1 cellular context compared by ENCODE assay signal in the genomic region with DNA sequence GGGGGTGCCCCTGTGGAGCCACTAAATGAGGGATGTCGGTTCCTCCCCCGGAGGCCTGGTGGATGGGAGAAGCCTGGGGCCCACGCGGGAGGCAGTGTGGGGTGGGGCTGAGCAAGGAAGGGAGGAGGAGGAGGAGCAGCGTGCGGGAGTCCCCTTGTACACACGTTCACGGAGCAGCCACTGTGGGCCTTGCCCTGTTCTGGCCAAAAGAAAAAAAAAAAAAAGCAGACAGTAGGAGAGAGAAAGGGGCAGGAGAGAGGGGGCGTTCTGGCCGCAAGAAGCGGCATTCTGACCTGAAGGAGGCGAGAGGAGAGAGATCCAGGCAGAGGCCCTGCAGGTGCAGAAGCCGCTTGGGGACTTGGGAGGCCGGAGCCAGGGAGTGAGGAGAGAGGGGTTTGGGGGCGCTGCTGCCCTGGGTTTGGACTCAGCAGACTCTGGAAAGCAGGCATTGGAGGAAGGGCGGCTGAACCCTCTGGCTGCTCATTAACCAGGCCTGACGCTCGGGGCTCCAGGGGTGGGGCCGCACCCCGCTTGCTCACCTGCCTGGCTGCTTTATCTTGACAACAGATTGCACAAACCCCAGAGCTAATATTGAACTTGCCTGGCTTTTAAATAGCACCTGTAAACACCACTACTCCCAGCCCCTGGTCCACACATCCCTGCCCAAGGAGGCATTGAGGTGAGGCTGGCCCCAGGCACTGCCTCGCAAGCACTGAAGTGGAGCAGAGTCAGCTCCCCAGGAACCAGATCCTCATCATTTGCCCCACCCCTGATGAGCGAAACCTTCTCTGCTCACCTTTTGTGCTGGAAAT.
TF ChIP-seq lines count a peak whose summit lies in the region.

No MANE protein-coding gene starts in this region.

TF ChIP-seq in HEK293, 187 proteins besides CTCF, POLR2A, EP300 and RAD21 (continued from another document):
- TF ChIP-seq ZBTB26 (tag by site-specific recombination; optimal IDR thresholded peaks at IDR 0.05) (no peak), REPIN1 (tag by site-specific recombination; IDR thresholded peaks at IDR 0.05; ENCODE audit: low read depth) (no peak), KLF1 (tag by site-specific recombination; IDR thresholded peaks at IDR 0.05) (peak; percentile 66), EGR2 (tag by site-specific recombination; IDR thresholded peaks at IDR 0.05; ENCODE audit: low read depth) (peak; percentile 94), ZBTB8A (tag by site-specific recombination; IDR thresholded peaks at IDR 0.05) (no peak), ZNF146 (tag by site-specific recombination; IDR thresholded peaks at IDR 0.05) (no peak), ZNF155 (tag by site-specific recombination; IDR thresholded peaks at IDR 0.05) (no peak), KLF7 (tag by site-specific recombination; IDR thresholded peaks at IDR 0.05; ENCODE audit: borderline replicate concordance) (no peak), ZIC2 (tag by site-specific recombination; IDR thresholded peaks at IDR 0.05) (peak; percentile 85), ZNF302 (tag by site-specific recombination; IDR thresholded peaks at IDR 0.05; ENCODE audit: low read depth) (no peak), ZNF585B (tag by site-specific recombination; IDR thresholded peaks at IDR 0.05) (no peak), ZNF600 (tag by site-specific recombination; IDR thresholded peaks at IDR 0.05) (peak; percentile 27; the same call in 1 of the 2 replicates), ZNF112 (tag by site-specific recombination; IDR thresholded peaks at IDR 0.05) (no peak), REST (tag by site-specific recombination; IDR thresholded peaks at IDR 0.05) (no peak), ZNF645 (tag by site-specific recombination; IDR thresholded peaks at IDR 0.05) (no peak), ZNF530 (tag by site-specific recombination; IDR thresholded peaks at IDR 0.05; ENCODE audit: low read depth) (no peak), ZNF2 (tag by site-specific recombination; IDR thresholded peaks at IDR 0.05) (no peak)
